Comparison of ENCODE assay signal across 25 cellular contexts in genomic region chr14:63267171-63267570, GRCh38. TPM values are rescaled to one million over a fixed set of nuclear protein-coding genes. Genes with fewer than 3 reads are reported as not detected.
"Had no signal": no experiment of that assay in that cellular context is flagged by ENCODE, and none has a peak within 500 bp of the region (broad histone marks: within the 10 kb centered on the region; RNA-seq: fewer than 3 reads in every experiment).

No MANE protein-coding gene starts in this region.

- H3K4me3 ChIP-seq: ascending aorta, colonic mucosa, esophagus squamous epithelium, gastroesophageal sphincter, heart left ventricle, ovary, prostate gland, tibial nerve had no signal

- DNase-seq: activated CD4-positive, alpha-beta T cell treated with anti-CD3 and anti-CD28 coated beads, Interleukin-2, amount 50 U/mL, for 4 hours; activated CD8-positive, alpha-beta memory T cell treated with anti-CD3 and anti-CD28 coated beads for 24 hours; activated CD8-positive, alpha-beta memory T cell treated with anti-CD3 and anti-CD28 coated beads, Interleukin-2, amount 50 U/mL, for 4 hours; activated T-cell treated with anti-CD3 and anti-CD28 coated beads, Interleukin-2, amount 50 U/mL, for 24 hours; colonic mucosa; esophagus squamous epithelium; heart left ventricle; left colon; natural killer cell; ovary; stimulated activated CD4-positive, alpha-beta T cell treated with anti-CD3 and anti-CD28 coated beads, Interleukin-12 subunit alpha, Interleukin-12 subunit beta, amount 100 ng/mL, for 4 hours; stimulated activated CD4-positive, alpha-beta T cell treated with anti-CD3 and anti-CD28 coated beads, Interleukin-4, amount 100 ng/mL, for 4 hours; stimulated activated naive CD8-positive, alpha-beta T cell treated with anti-CD3 and anti-CD28 coated beads, Interleukin-15, Interleukin-2, amounts not matched to agents 100 U/mL and 50 U/mL, for 24 hours; T-helper 1 cell had no signal

- ATAC-seq: activated naive CD4-positive, alpha-beta T cell treated with anti-CD3 and anti-CD28 coated beads, Interleukin-2, amount 50 U/mL, for 72 hours; activated T-helper 17 cell treated with anti-CD3 and anti-CD28 coated beads, Interleukin-2, amount 50 U/mL, for 72 hours; gastroesophageal sphincter; heart left ventricle; left colon; natural killer cell; stimulated activated naive CD8-positive, alpha-beta T cell treated with anti-CD3 and anti-CD28 coated beads, Interleukin-15, Interleukin-2, amounts not matched to agents 100 U/mL and 50 U/mL, for 24 hours had no signal

- H3K36me3 ChIP-seq: ascending aorta, colonic mucosa, esophagus squamous epithelium, neutrophil, ovary, prostate gland had no signal

- H3K27ac Mint-ChIP-seq: activated naive CD4-positive, alpha-beta T cell treated with anti-CD3 and anti-CD28 coated beads, Interleukin-2, amount 50 U/mL, for 72 hours; activated T-cell treated with anti-CD3 and anti-CD28 coated beads, Interleukin-2, amount 50 U/mL, for 24 hours; activated T-helper 17 cell treated with anti-CD3 and anti-CD28 coated beads, Interleukin-2, amount 50 U/mL, for 72 hours; natural killer cell had no signal

- H3K4me1 Mint-ChIP-seq: activated T-helper 17 cell treated with anti-CD3 and anti-CD28 coated beads, Interleukin-2, amount 50 U/mL, for 72 hours; natural killer cell had no signal

- H3K4me3 Mint-ChIP-seq: activated T-cell treated with anti-CD3 and anti-CD28 coated beads, Interleukin-2, amount 50 U/mL, for 24 hours; activated T-helper 17 cell treated with anti-CD3 and anti-CD28 coated beads, Interleukin-2, amount 50 U/mL, for 72 hours; mesothelial cell of epicardium; natural killer cell had no signal

- H3K36me3 Mint-ChIP-seq: activated naive CD4-positive, alpha-beta T cell treated with anti-CD3 and anti-CD28 coated beads, Interleukin-2, amount 50 U/mL, for 72 hours; natural killer cell had no signal

- H3K9me3 Mint-ChIP-seq: activated naive CD4-positive, alpha-beta T cell treated with anti-CD3 and anti-CD28 coated beads, Interleukin-2, amount 50 U/mL, for 72 hours; activated T-cell treated with anti-CD3 and anti-CD28 coated beads, Interleukin-2, amount 50 U/mL, for 24 hours; activated T-helper 17 cell treated with anti-CD3 and anti-CD28 coated beads, Interleukin-2, amount 50 U/mL, for 72 hours; natural killer cell had no signal

- H3K27ac ChIP-seq: ascending aorta, colonic mucosa, esophagus squamous epithelium, gastroesophageal sphincter, heart left ventricle, neutrophil, ovary, prostate gland, tibial nerve had no signal

- H3K4me1 ChIP-seq: ascending aorta, colonic mucosa, prostate gland had no signal

- H3K27me3 ChIP-seq: ascending aorta, colonic mucosa, esophagus squamous epithelium, gastroesophageal sphincter, heart left ventricle, neutrophil, ovary, tibial nerve had no signal

- H3K9me3 ChIP-seq: ascending aorta, colonic mucosa, esophagus squamous epithelium, gastroesophageal sphincter, neutrophil, ovary, prostate gland, tibial nerve had no signal

RNA-seq across cellular contexts. Expression of gene GPHB5, which starts 51.6 kb away (rescaled TPM):
- total RNA-seq: activated naive CD4-positive, alpha-beta T cell treated with anti-CD3 and anti-CD28 coated beads, Interleukin-2, amount 50 U/mL, for 72 hours; activated T-helper 17 cell treated with anti-CD3 and anti-CD28 coated beads, Interleukin-2, amount 50 U/mL, for 72 hours; ascending aorta; bronchial epithelial cell; colonic mucosa; esophagus squamous epithelium; gastroesophageal sphincter; heart left ventricle; left colon; lower leg skin; mesothelial cell of epicardium; natural killer cell; ovary; prostate gland; tibial nerve had no signal
- polyA plus RNA-seq: adipose tissue, heart left ventricle, ovary had no signal
